Comparison of ENCODE assay signal across 17 cellular contexts in genomic region chr1:36937371-36937770, GRCh38.
"Had no signal": no experiment of that assay in that cellular context is flagged by ENCODE, and none has a peak within 500 bp of the region (broad histone marks: within the 10 kb centered on the region; RNA-seq: fewer than 3 reads in every experiment).

No MANE protein-coding gene starts in this region.

- H3K9me3 ChIP-seq: SJCRH30 had no signal

- H3K4me1 ChIP-seq: SJCRH30 had no signal

- DNase-seq: KBM-7, MM.1S, NCI-H1092 treated with DMSO at 0.1 percent for 48 hours, NCI-H1436, NCI-H187, NCI-H2029, NCI-H2081 treated with DMSO at 0.1 percent for 48 hours, NCI-H2171, NCI-H226, NCI-H446, NCI-H524 treated with DMSO at 0.1 percent for 48 hours, NCI-H69, NCI-H774, PC-3, SHP77 treated with DMSO at 0.1 percent for 48 hours, SJCRH30, T-helper 1 cell had no signal

- H3K4me3 ChIP-seq: SJCRH30 had no signal

- H3K36me3 ChIP-seq: SJCRH30 had no signal

- H3K27ac ChIP-seq: SJCRH30 had no signal
